Comparison of ENCODE assay signal across 9 cellular contexts in the genomic region with DNA sequence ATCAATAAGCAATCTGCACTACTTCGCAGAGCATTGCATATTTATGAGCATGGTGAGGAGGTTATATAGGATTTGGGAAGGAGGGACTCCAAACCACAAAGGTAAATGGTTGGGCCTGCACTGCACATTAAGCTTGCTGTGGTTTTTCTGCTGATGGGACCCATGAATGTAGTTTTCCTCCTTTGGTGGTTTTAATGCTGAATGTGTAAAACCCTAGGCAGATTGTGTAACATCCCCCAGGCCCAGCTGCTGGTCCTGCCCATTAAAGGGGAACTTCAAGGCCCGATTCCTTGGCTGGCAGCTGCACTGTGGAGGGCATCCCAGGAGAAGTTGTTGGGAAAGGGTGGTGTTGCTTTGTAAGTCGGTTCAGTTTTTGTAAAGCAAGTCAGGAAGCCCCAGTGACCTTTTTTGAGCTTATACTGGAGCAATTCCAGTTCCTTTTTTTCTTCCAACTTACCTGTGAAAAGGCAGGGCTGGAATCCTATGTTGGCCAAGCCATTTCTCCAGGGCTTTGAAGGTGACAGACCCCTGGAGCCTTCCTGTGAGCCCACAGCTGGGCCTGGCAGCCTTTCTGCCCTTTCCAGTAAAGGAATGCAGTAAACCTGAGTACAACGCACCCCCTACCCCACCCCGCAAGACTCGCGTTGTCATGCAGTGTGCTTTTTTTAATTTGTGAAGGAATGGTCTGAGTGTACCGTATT. TPM values are rescaled to one million over a fixed set of nuclear protein-coding genes. Genes with fewer than 3 reads are reported as not detected.
DNase-seq lines count a peak whose midpoint lies in the region; ATAC-seq and TF ChIP-seq lines count a peak whose summit lies in the region.
"Had no signal": no experiment of that assay in that cellular context is flagged by ENCODE, and none has a peak within 500 bp of the region (broad histone marks: within the 10 kb centered on the region; RNA-seq: fewer than 3 reads in every experiment).

No MANE protein-coding gene starts in this region.

- TF ChIP-seq CTCF in A673 (conservative IDR thresholded peaks at IDR 0.05; ENCODE audit: low read depth, low read length) (no peak), epithelial cell of proximal tubule (conservative IDR thresholded peaks at IDR 0.05; ENCODE audit: low read depth, low read length) (no peak)

- H3K27ac ChIP-seq in A673 (ENCODE audit: low read depth, low read length, poor library complexity, severe bottlenecking) = peak overlapping the region; percentile 53

- no peak overlapping the region for H3K4me3 Mint-ChIP-seq in stimulated activated naive CD8-positive, alpha-beta T cell treated with anti-CD3 and anti-CD28 coated beads, Interleukin-15, amount 100 ng/mL, for 72 hours
- H3K4me3 Mint-ChIP-seq: neural crest cell had no signal

- H3K36me3 ChIP-seq in A673 (ENCODE audit: insufficient read depth, low read length, poor library complexity, severe bottlenecking) = no peaks in the 10 kb centered on the region
- H3K36me3 ChIP-seq in mucosa of stomach (ENCODE audit: control insufficient read depth, insufficient read depth, low read length) = no peaks in the 10 kb centered on the region

- peaks cover 6% of the 10 kb centered on the region for H3K4me1 Mint-ChIP-seq in stimulated activated naive CD8-positive, alpha-beta T cell treated with anti-CD3 and anti-CD28 coated beads, Interleukin-15, amount 100 ng/mL, for 72 hours

- H3K27me3 Mint-ChIP-seq in stimulated activated naive CD8-positive, alpha-beta T cell treated with anti-CD3 and anti-CD28 coated beads, Interleukin-15, amount 100 ng/mL, for 72 hours = no peaks in the 10 kb centered on the region

- DNase-seq in A673 (ENCODE audit: low spot score) = peak; percentile 31
- peak; percentile 67 for DNase-seq in NOMO-1 treated with DMSO at 0.1 percent for 48 hours (lab: John Stamatoyannopoulos, UW; ENCODE audit: unreplicated experiment)
- DNase-seq in epithelial cell of proximal tubule (ENCODE audit: low read depth) = no peak
- no peak for DNase-seq in activated CD8-positive, alpha-beta memory T cell treated with anti-CD3 and anti-CD28 coated beads for 24 hours
- no peak for DNase-seq in stimulated activated naive CD8-positive, alpha-beta T cell treated with anti-CD3 and anti-CD28 coated beads, Interleukin-15, amount 100 ng/mL, for 72 hours
- no peak for DNase-seq in NCI-H345 treated with DMSO at 0.1 percent for 48 hours (lab: John Stamatoyannopoulos, UW; ENCODE audit: unreplicated experiment)

- H3K9me3 ChIP-seq in A673 (ENCODE audit: low read depth, low read length, poor library complexity, severe bottlenecking) = no peaks in the 10 kb centered on the region
- no peaks in the 10 kb centered on the region for H3K9me3 ChIP-seq in mucosa of stomach (ENCODE audit: control insufficient read depth, low read length)

- no peaks in the 10 kb centered on the region for H3K9me3 Mint-ChIP-seq in stimulated activated naive CD8-positive, alpha-beta T cell treated with anti-CD3 and anti-CD28 coated beads, Interleukin-15, amount 100 ng/mL, for 72 hours
- H3K9me3 Mint-ChIP-seq: neural crest cell had no signal

- peak overlapping the region; percentile 80 for H3K9ac ChIP-seq in mucosa of stomach (ENCODE audit: low read length)

- POLR2A ChIA-PET in A673 (lab: Charles Lee; ENCODE audit: low non-redundant PET) = no interaction called here

- CTCF ChIA-PET in A673 (lab: Charles Lee) = no interaction called here

- intact Hi-C loops in A673 (cut with micrococcal nuclease; ENCODE audit: unreplicated experiment) = no loop called here

- BruUV-seq in A673 (replicated peaks; lab: Mats Ljungman, UMichigan) = no TSS peak

- ATAC-seq in GM18520 (IDR thresholded peaks at IDR 0.05; ENCODE audit: unreplicated experiment) = no peak
- no peak for ATAC-seq in stimulated activated naive CD8-positive, alpha-beta T cell treated with anti-CD3 and anti-CD28 coated beads, Interleukin-15, amount 100 ng/mL, for 72 hours

- H3K4me3 ChIP-seq in A673 (ENCODE audit: low read depth, low read length, poor library complexity, severe bottlenecking) (peak overlapping the region; percentile 45), epithelial cell of proximal tubule (ENCODE audit: low read depth, low read length) (peak overlapping the region; percentile 76), mucosa of stomach (ENCODE audit: low read length) (peak overlapping the region; percentile 75)

- H3K27me3 ChIP-seq in A673 (replicated peaks; ENCODE audit: insufficient read depth, low read depth, low read length, poor library complexity) (no peaks in the 10 kb centered on the region), mucosa of stomach (ENCODE audit: control insufficient read depth, insufficient read depth, low read length) (no peaks in the 10 kb centered on the region)

- H3K4me1 ChIP-seq in A673 (ENCODE audit: insufficient read depth, low read length, poor library complexity, severe bottlenecking) = peaks cover 11% of the 10 kb centered on the region
- peaks cover 51% of the 10 kb centered on the region for H3K4me1 ChIP-seq in mucosa of stomach (ENCODE audit: control insufficient read depth, insufficient read depth, low read length)

- no peak overlapping the region for H3K27ac Mint-ChIP-seq in stimulated activated naive CD8-positive, alpha-beta T cell treated with anti-CD3 and anti-CD28 coated beads, Interleukin-15, amount 100 ng/mL, for 72 hours

RNA-seq across cellular contexts. Expression of a gene that starts 43.1 kb away (rescaled TPM):
- total RNA-seq in A673 (2021) (78.4 and 82.6 TPM in 2 replicates), epithelial cell of proximal tubule (41.8 and 59.1 TPM in 2 replicates)

Comparison
In these comparisons a context has a peak if more than half of its experiments do, and no peak if none do; other contexts are left out.
1. DNase-seq: peak in A673 (single experiment) and NOMO-1 treated with DMSO at 0.1 percent for 48 hours (single experiment); none in epithelial cell of proximal tubule (single experiment), activated CD8-positive, alpha-beta memory T cell treated with anti-CD3 and anti-CD28 coated beads for 24 hours (single experiment), stimulated activated naive CD8-positive, alpha-beta T cell treated with anti-CD3 and anti-CD28 coated beads, Interleukin-15, amount 100 ng/mL, for 72 hours (0 of 2) and NCI-H345 treated with DMSO at 0.1 percent for 48 hours (single experiment).
2. Peak in every context shown above with its lines, with median percentiles within 50 percentile points of each other: H3K4me3 ChIP-seq.